Comparison of ENCODE assay signal across 8 cellular contexts in the genomic region with DNA sequence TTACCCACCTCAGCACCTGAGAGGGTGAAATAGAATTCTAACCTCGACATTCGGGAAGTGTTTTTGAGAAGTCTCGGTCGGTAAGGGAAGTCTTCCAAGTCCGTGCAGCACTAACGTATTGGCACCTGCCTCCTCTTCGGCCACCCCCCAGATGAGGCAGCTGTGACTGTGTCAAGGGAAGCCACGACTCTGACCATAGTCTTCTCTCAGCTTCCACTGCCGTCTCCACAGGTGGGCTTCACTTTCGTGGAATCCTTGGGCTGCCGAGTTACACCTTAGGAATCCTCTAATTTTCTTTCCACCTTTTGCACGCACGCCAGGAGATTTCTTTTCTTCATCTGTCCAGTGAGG. TPM values are rescaled to one million over a fixed set of nuclear protein-coding genes. Genes with fewer than 3 reads are reported as not detected.
A peak's percentile ranks its signal among the peaks of the same experiment; 100 is the strongest.
DNase-seq lines count a peak whose midpoint lies in the region; ATAC-seq and TF ChIP-seq lines count a peak whose summit lies in the region.

No MANE protein-coding gene starts in this region.

- H3K9me3 ChIP-seq in colonic mucosa: no peaks in the 10 kb centered on the region
- no peaks in the 10 kb centered on the region for H3K9me3 ChIP-seq in mononuclear cell (ENCODE audit: low read depth, low read length)

- DNase-seq in DMS53 (lab: John Stamatoyannopoulos, UW) (peak; percentile 68), NB4 (ENCODE audit: low read depth) (no peak), colonic mucosa (peak; percentile 49), AG08396 (ENCODE audit: low spot score) (no peak), NCI-H2107 treated with DMSO at 0.1 percent for 48 hours (lab: John Stamatoyannopoulos, UW; ENCODE audit: unreplicated experiment) (no peak), OCI-M2 (lab: John Stamatoyannopoulos, UW; ENCODE audit: unreplicated experiment) (no peak)

- peak; percentile 0 for TF ChIP-seq CTCF in NB4 (IDR thresholded peaks at IDR 0.05; ENCODE audit: low read depth, low read length)
- no peak for TF ChIP-seq CTCF in colonic mucosa (IDR thresholded peaks at IDR 0.05)

- H3K9ac ChIP-seq in colonic mucosa (ENCODE audit: low read depth in 2 of 2, low read length in 2 of 2): peak overlapping the region; percentile 81 to 90

- H3K27me3 ChIP-seq in colonic mucosa: no peaks in the 10 kb centered on the region
- H3K27me3 ChIP-seq in mononuclear cell (ENCODE audit: insufficient read depth, low read length): no peaks in the 10 kb centered on the region

- ATAC-seq in GM21825 (IDR thresholded peaks at IDR 0.05; ENCODE audit: unreplicated experiment): peak; percentile 10

- TF ChIP-seq POLR2A in NB4 (IDR thresholded peaks at IDR 0.05; ENCODE audit: extremely low read depth, insufficient read length): no peak

- intact Hi-C loops in colonic mucosa (cut with DNase I): loop anchor here (10.0 kb wide), 1 partner anchor 81 kb away; the partner anchor contains the start of gene UBR1

- H3K4me3 ChIP-seq in NB4 (ENCODE audit: low read depth, low read length): peak overlapping the region; percentile 89
- H3K4me3 ChIP-seq in colonic mucosa: peak overlapping the region; percentile 59
- peak overlapping the region; percentile 78 for H3K4me3 ChIP-seq in mononuclear cell (ENCODE audit: low read length)

- H3K27ac ChIP-seq in colonic mucosa: peak overlapping the region; percentile 84

- no peaks in the 10 kb centered on the region for H3K4me1 ChIP-seq in colonic mucosa
- H3K4me1 ChIP-seq in mononuclear cell (ENCODE audit: insufficient read depth, low read length): peaks cover 26% of the 10 kb centered on the region

- peaks cover 5% of the 10 kb centered on the region for H3K36me3 ChIP-seq in colonic mucosa

RNA-seq across cellular contexts. Expression of gene CCNDBP1, which starts 0.8 kb away (rescaled TPM):
- total RNA-seq in colonic mucosa (10 to 100 TPM; 48.2 to 64.5 TPM), mononuclear cell (110 TPM)

RNA-seq across cellular contexts. Expression of gene EPB42, which starts 34.8 kb away (rescaled TPM):
- total RNA-seq in colonic mucosa (not detected), mononuclear cell (0.10 TPM)

RNA-seq across cellular contexts. Expression of gene TMEM62, which starts 52.6 kb away (rescaled TPM):
- total RNA-seq in colonic mucosa: 10 to 100 TPM; 33.0 to 34.2 TPM
- total RNA-seq in mononuclear cell: 28.8 TPM

Comparison
In these comparisons a context has a peak if more than half of its experiments do, and no peak if none do; other contexts are left out.
1. DNase-seq: peak in DMS53 (single experiment) and colonic mucosa (single experiment); none in NB4 (single experiment), AG08396 (single experiment), NCI-H2107 treated with DMSO at 0.1 percent for 48 hours (single experiment) and OCI-M2 (single experiment).
2. Peak in every context shown above with its lines, with median percentiles within 50 percentile points of each other: H3K4me3 ChIP-seq.